In the genomic region with DNA sequence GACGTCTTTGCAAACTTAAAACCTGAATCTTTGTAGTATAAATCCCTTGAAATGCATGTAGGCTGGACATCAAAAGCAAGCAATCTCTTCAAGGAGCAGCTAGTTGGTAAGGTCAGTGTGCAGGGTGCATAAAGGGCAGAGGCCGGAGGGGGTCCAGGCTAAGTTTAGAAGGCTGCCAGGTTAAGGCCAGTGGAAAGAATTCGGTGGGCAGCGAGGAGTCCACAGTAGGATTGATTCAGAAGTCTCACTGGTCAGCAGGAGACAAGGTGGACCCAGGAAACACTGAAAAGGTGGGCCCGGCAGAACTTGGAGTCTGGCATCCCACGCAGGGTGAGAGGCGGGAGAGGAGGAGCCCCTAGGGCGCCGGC, we compare ENCODE assay signal across 19 cellular contexts. TPM values are rescaled to one million over a fixed set of nuclear protein-coding genes. Genes with fewer than 3 reads are reported as not detected.
DNase-seq lines count a peak whose midpoint lies in the region; ATAC-seq and TF ChIP-seq lines count a peak whose summit lies in the region.
"Had no signal": no experiment of that assay in that cellular context is flagged by ENCODE, and none has a peak within 500 bp of the region (broad histone marks: within the 10 kb centered on the region; RNA-seq: fewer than 3 reads in every experiment).

No MANE protein-coding gene starts in this region.

- peak overlapping the region; percentile 77 for H3K4me3 Mint-ChIP-seq in endodermal cell
- H3K4me3 Mint-ChIP-seq: CD8-positive, alpha-beta memory T cell; IgD-negative memory B cell; immature natural killer cell; stimulated activated effector memory CD8-positive, alpha-beta T cell treated with anti-CD3 and anti-CD28 coated beads, Interleukin-12 subunit alpha, Interleukin-12 subunit beta, amount 100 ng/mL, for 72 hours; T-helper 1 cell treated with Interleukin-12 subunit alpha and Interleukin-12 subunit beta and Interleukin-4 antibody, amounts not matched to agents 30 μg/mL and 1 μg/mL, for 36 hours had no signal

- H3K27ac ChIP-seq in endodermal cell (ENCODE audit: low read depth, low read length) (no peak overlapping the region), mesodermal cell (ENCODE audit: low read depth, low read length, severe bottlenecking) (no peak overlapping the region), upper lobe of right lung (no peak overlapping the region)
- H3K27ac ChIP-seq: uterus had no signal

- 58 to 64% methylated on average over 6 to 9 of the region's 9 CpGs for WGBS in endodermal cell (ENCODE audit: insufficient coverage in 1 of 2, insufficient read length in 1 of 2), 2 experiments
- 43 to 61% methylated on average over 6 to 8 of the region's 9 CpGs for WGBS in mesodermal cell (ENCODE audit: insufficient coverage in 2 of 2), 2 experiments

- intact Hi-C loops in upper lobe of right lung (cut with DNase I) = no loop called here
- intact Hi-C loops in head of caudate nucleus (cut with DNase I) = no loop called here

- DNase-seq in NT2/D1 (ENCODE audit: low read depth, low spot score) (no peak), endodermal cell (no peak), upper lobe of right lung (no peak), islet precursor cell (no peak), activated gamma-delta T cell treated with Interleukin-2 at 50 U/mL for 16 hours (no peak), head of caudate nucleus (no peak)
- DNase-seq: activated T-cell treated with anti-CD3 and anti-CD28 coated beads for 4 hours; CD8-positive, alpha-beta memory T cell; immature natural killer cell; NCI-H446 treated with DMSO at 0.1 percent for 48 hours; right cardiac atrium; stimulated activated CD4-positive, alpha-beta T cell treated with anti-CD3 and anti-CD28 coated beads, Interleukin-4, amount 100 ng/mL, for 24 hours; uterus had no signal

- TF ChIP-seq CTCF in endodermal cell (conservative IDR thresholded peaks at IDR 0.05) = no peak
- no peak for TF ChIP-seq CTCF in upper lobe of right lung (IDR thresholded peaks at IDR 0.05)

- no peak overlapping the region for H3K4me3 ChIP-seq in NT2/D1 (ENCODE audit: insufficient read length, low read depth)
- peak overlapping the region; percentile 72 for H3K4me3 ChIP-seq in endodermal cell (ENCODE audit: low read length)
- H3K4me3 ChIP-seq in mesodermal cell (ENCODE audit: extremely low read depth, insufficient read depth, low read length, poor library complexity, severe bottlenecking) = peak overlapping the region; percentile 29
- H3K4me3 ChIP-seq in upper lobe of right lung = peak overlapping the region; percentile 41
- H3K4me3 ChIP-seq: uterus had no signal

- no peaks in the 10 kb centered on the region for H3K9me3 Mint-ChIP-seq in endodermal cell
- H3K9me3 Mint-ChIP-seq: CD8-positive, alpha-beta memory T cell; immature natural killer cell; stimulated activated effector memory CD8-positive, alpha-beta T cell treated with anti-CD3 and anti-CD28 coated beads, Interleukin-12 subunit alpha, Interleukin-12 subunit beta, amount 100 ng/mL, for 72 hours; T-helper 1 cell treated with Interleukin-12 subunit alpha and Interleukin-12 subunit beta and Interleukin-4 antibody, amounts not matched to agents 30 μg/mL and 1 μg/mL, for 36 hours had no signal

- no peak for ATAC-seq in upper lobe of right lung
- ATAC-seq: activated CD4-positive, CD25-positive, alpha-beta regulatory T cell treated with anti-CD3 and anti-CD28 coated beads, Interleukin-2, amount 50 U/mL, for 24 hours had no signal

- no peaks in the 10 kb centered on the region for H3K9me3 ChIP-seq in NT2/D1 (ENCODE audit: insufficient read depth, low read length)
- H3K9me3 ChIP-seq in endodermal cell (ENCODE audit: control insufficient read depth, low read length) = no peaks in the 10 kb centered on the region
- H3K9me3 ChIP-seq in mesodermal cell (ENCODE audit: control insufficient read depth, low read length) = no peaks in the 10 kb centered on the region
- H3K9me3 ChIP-seq in upper lobe of right lung = no peaks in the 10 kb centered on the region
- H3K9me3 ChIP-seq: uterus had no signal

- peaks cover 17% of the 10 kb centered on the region for H3K36me3 Mint-ChIP-seq in endodermal cell (ENCODE audit: low read depth)
- H3K36me3 Mint-ChIP-seq: CD8-positive, alpha-beta memory T cell; immature natural killer cell; stimulated activated effector memory CD8-positive, alpha-beta T cell treated with anti-CD3 and anti-CD28 coated beads, Interleukin-12 subunit alpha, Interleukin-12 subunit beta, amount 100 ng/mL, for 72 hours had no signal

- peak overlapping the region; percentile 89 for H3K9ac ChIP-seq in NT2/D1 (ENCODE audit: insufficient read length, low read depth)
- no peak overlapping the region for H3K9ac ChIP-seq in endodermal cell (ENCODE audit: extremely low read depth, low read length, poor library complexity, severe bottlenecking)

- peaks cover 51% of the 10 kb centered on the region for H3K4me1 Mint-ChIP-seq in endodermal cell
- H3K4me1 Mint-ChIP-seq: immature natural killer cell; stimulated activated effector memory CD8-positive, alpha-beta T cell treated with anti-CD3 and anti-CD28 coated beads, Interleukin-12 subunit alpha, Interleukin-12 subunit beta, amount 100 ng/mL, for 72 hours had no signal

- H3K27me3 ChIP-seq in NT2/D1 (ENCODE audit: insufficient read depth, insufficient read length) = peaks cover 6% of the 10 kb centered on the region
- H3K27me3 ChIP-seq in endodermal cell (ENCODE audit: control insufficient read depth, insufficient read depth, low read length, poor library complexity, severe bottlenecking) = peaks cover 40% of the 10 kb centered on the region
- H3K27me3 ChIP-seq in upper lobe of right lung = peaks cover 39% of the 10 kb centered on the region

- peaks cover 49% of the 10 kb centered on the region for H3K27me3 Mint-ChIP-seq in endodermal cell (ENCODE audit: insufficient read depth)

- peak overlapping the region; percentile 90 for H3K27ac Mint-ChIP-seq in endodermal cell
- H3K27ac Mint-ChIP-seq: CD8-positive, alpha-beta memory T cell; IgD-negative memory B cell; immature natural killer cell; stimulated activated effector memory CD8-positive, alpha-beta T cell treated with anti-CD3 and anti-CD28 coated beads, Interleukin-12 subunit alpha, Interleukin-12 subunit beta, amount 100 ng/mL, for 72 hours; T-helper 1 cell treated with Interleukin-12 subunit alpha and Interleukin-12 subunit beta and Interleukin-4 antibody, amounts not matched to agents 30 μg/mL and 1 μg/mL, for 36 hours had no signal

- no peaks in the 10 kb centered on the region for H3K36me3 ChIP-seq in NT2/D1 (ENCODE audit: insufficient read depth, insufficient read length, low read length)
- H3K36me3 ChIP-seq in endodermal cell (ENCODE audit: control insufficient read depth, insufficient read depth, low read length) = no peaks in the 10 kb centered on the region
- H3K36me3 ChIP-seq in mesodermal cell (ENCODE audit: control insufficient read depth, insufficient read depth, low read length) = no peaks in the 10 kb centered on the region
- H3K36me3 ChIP-seq in upper lobe of right lung = no peaks in the 10 kb centered on the region
- H3K36me3 ChIP-seq: uterus had no signal

- H3K4me1 ChIP-seq in NT2/D1 (ENCODE audit: insufficient read depth, insufficient read length) (peaks cover 18% of the 10 kb centered on the region), endodermal cell (ENCODE audit: control insufficient read depth, insufficient read depth, low read length) (peaks cover 17% of the 10 kb centered on the region), mesodermal cell (ENCODE audit: control insufficient read depth, insufficient read depth, low read length, poor library complexity, severe bottlenecking) (no peaks in the 10 kb centered on the region), upper lobe of right lung (no peaks in the 10 kb centered on the region)

RNA-seq across cellular contexts. Expression of a gene that starts 0.4 kb away (rescaled TPM):
- 10 to 100 TPM; 26.1 to 59.9 TPM for total RNA-seq in endodermal cell
- polyA plus RNA-seq in endodermal cell (2013, experiment 1 of 2) = 19.1 TPM
- 20.2 TPM for polyA plus RNA-seq in endodermal cell (2013, experiment 2 of 2)
- polyA plus RNA-seq in mesodermal cell (2013, experiment 1 of 2) = 5.3 TPM
- polyA plus RNA-seq in mesodermal cell (2013, experiment 2 of 2) = 4.7 TPM
- 23.5 TPM for total RNA-seq in upper lobe of right lung
- total RNA-seq: CD8-positive, alpha-beta memory T cell; G401; right cardiac atrium had no signal
- polyA plus RNA-seq: CD8-positive, alpha-beta memory T cell; IgD-negative memory B cell; immature natural killer cell had no signal

RNA-seq across cellular contexts. Expression of a gene that starts 40.2 kb away (rescaled TPM):
- total RNA-seq in endodermal cell = under 1 TPM; 0.13 to 0.20 TPM
- polyA plus RNA-seq in endodermal cell (2013, experiment 1 of 2) = not detected
- polyA plus RNA-seq in endodermal cell (2013, experiment 2 of 2) = 0.04 TPM
- polyA plus RNA-seq in mesodermal cell (2013, experiment 1 of 2) = 0.04 TPM
- polyA plus RNA-seq in mesodermal cell (2013, experiment 2 of 2) = not detected
- not detected for total RNA-seq in upper lobe of right lung
- total RNA-seq: CD8-positive, alpha-beta memory T cell; G401; right cardiac atrium; uterus had no signal
- polyA plus RNA-seq: CD8-positive, alpha-beta memory T cell; IgD-negative memory B cell; immature natural killer cell; right cardiac atrium had no signal

RNA-seq across cellular contexts. Expression of a gene that starts 58.5 kb away (rescaled TPM):
- not detected for total RNA-seq in endodermal cell
- 0.28 TPM for polyA plus RNA-seq in endodermal cell (2013, experiment 1 of 2)
- 0.33 TPM for polyA plus RNA-seq in endodermal cell (2013, experiment 2 of 2)
- not detected for polyA plus RNA-seq in mesodermal cell (2013, experiment 1 of 2)
- not detected for polyA plus RNA-seq in mesodermal cell (2013, experiment 2 of 2)
- 2.3 TPM for total RNA-seq in upper lobe of right lung
- total RNA-seq: CD8-positive, alpha-beta memory T cell; G401; right cardiac atrium had no signal
- polyA plus RNA-seq: CD8-positive, alpha-beta memory T cell; IgD-negative memory B cell; immature natural killer cell had no signal
